19 cellular contexts compared by ENCODE assay signal in genomic region chr2:218275368-218276072, GRCh38. TPM values are rescaled to one million over a fixed set of nuclear protein-coding genes. Genes with fewer than 3 reads are reported as not detected.
DNase-seq lines count a peak whose midpoint lies in the region; ATAC-seq and TF ChIP-seq lines count a peak whose summit lies in the region.
"Had no signal": no experiment of that assay in that cellular context is flagged by ENCODE, and none has a peak within 500 bp of the region (broad histone marks: within the 10 kb centered on the region; RNA-seq: fewer than 3 reads in every experiment).

No MANE protein-coding gene starts in this region.

- peaks cover 67 to 76% of the 10 kb centered on the region in 2 donors for H3K36me3 Mint-ChIP-seq in CD14-positive monocyte
- peaks cover 100% of the 10 kb centered on the region for H3K36me3 Mint-ChIP-seq in stimulated activated effector memory CD8-positive, alpha-beta T cell treated with anti-CD3 and anti-CD28 coated beads, Interleukin-12 subunit alpha, Interleukin-12 subunit beta, amount 100 ng/mL, for 72 hours

- POLR2A ChIA-PET in RWPE1 (lab: Yijun Ruan, JAX; ENCODE audit: low non-redundant PET), result interaction anchor here (0.6 to 1.2 kb wide), 2 partner anchors 12 to 37 kb away, joined by 4 read pairs; no protein-coding TSS in a partner anchor

- DNase-seq in CD14-positive monocyte (ENCODE audit: low spot score) (no peak), RWPE1 (ENCODE audit: low spot score) (no peak), hepatocyte (ENCODE audit: low spot score) (no peak), hippocampal formation (lab: John Stamatoyannopoulos, UW) (no peak), A172 (ENCODE audit: low spot score) (no peak)
- DNase-seq in stimulated activated effector memory CD8-positive, alpha-beta T cell treated with anti-CD3 and anti-CD28 coated beads, Interleukin-12 subunit alpha, Interleukin-12 subunit beta, amount 100 ng/mL, for 72 hours (ENCODE audit: low spot score in 2 of 2), result no peak
- DNase-seq: activated naive CD4-positive, alpha-beta T cell treated with anti-CD3 and anti-CD28 coated beads for 36 hours; AML-193; DMS53; dorsolateral prefrontal cortex; HFFc6; hypothalamus; NCI-H2029; NCI-H510A treated with DMSO at 0.1 percent for 48 hours; SHP77 had no signal

- H2AFZ ChIP-seq in hepatocyte, result no peak overlapping the region

- H3K9me2 ChIP-seq in hepatocyte (replicated peaks; ENCODE audit: insufficient read depth), result no peaks in the 10 kb centered on the region

- H3K27ac Mint-ChIP-seq in CD14-positive monocyte, result peak overlapping the region; percentile 32 to 84 (median 59)
- peak overlapping the region; percentile 89 for H3K27ac Mint-ChIP-seq in stimulated activated effector memory CD8-positive, alpha-beta T cell treated with anti-CD3 and anti-CD28 coated beads, Interleukin-12 subunit alpha, Interleukin-12 subunit beta, amount 100 ng/mL, for 72 hours
- H3K27ac Mint-ChIP-seq: activated naive CD4-positive, alpha-beta T cell treated with anti-CD3 and anti-CD28 coated beads for 36 hours; HFFc6; nephron had no signal

- peaks cover 0 to 1% (median 0%) of the 10 kb centered on the region in 7 donors for H3K9me3 Mint-ChIP-seq in CD14-positive monocyte
- no peaks in the 10 kb centered on the region for H3K9me3 Mint-ChIP-seq in stimulated activated effector memory CD8-positive, alpha-beta T cell treated with anti-CD3 and anti-CD28 coated beads, Interleukin-12 subunit alpha, Interleukin-12 subunit beta, amount 100 ng/mL, for 72 hours
- H3K9me3 Mint-ChIP-seq: activated naive CD4-positive, alpha-beta T cell treated with anti-CD3 and anti-CD28 coated beads for 36 hours; HFFc6; nephron had no signal

- peaks cover 44% of the 10 kb centered on the region for H3K4me1 Mint-ChIP-seq in CD14-positive monocyte
- H3K4me1 Mint-ChIP-seq in stimulated activated effector memory CD8-positive, alpha-beta T cell treated with anti-CD3 and anti-CD28 coated beads, Interleukin-12 subunit alpha, Interleukin-12 subunit beta, amount 100 ng/mL, for 72 hours, result peaks cover 50% of the 10 kb centered on the region

- H3K4me3 ChIP-seq in hepatocyte, result no peak overlapping the region
- H3K4me3 ChIP-seq: dorsolateral prefrontal cortex had no signal

- WGBS in hepatocyte (ENCODE audit: low lambda C conversion rate, missing lambda C conversion rate), result 86% methylated on average over 9 of the region's 9 CpGs

- no peak for ATAC-seq in stimulated activated effector memory CD8-positive, alpha-beta T cell treated with anti-CD3 and anti-CD28 coated beads, Interleukin-12 subunit alpha, Interleukin-12 subunit beta, amount 100 ng/mL, for 72 hours
- no peak for ATAC-seq in HG03097 (IDR thresholded peaks at IDR 0.05; ENCODE audit: low FRiP score, unreplicated experiment)
- no peak for ATAC-seq in GM21737 (IDR thresholded peaks at IDR 0.05; ENCODE audit: unreplicated experiment)
- ATAC-seq: activated CD4-positive, CD25-positive, alpha-beta regulatory T cell treated with anti-CD3 and anti-CD28 coated beads, Interleukin-2, amount 50 U/mL, for 24 hours had no signal

- peaks cover 28% of the 10 kb centered on the region for H3K79me2 ChIP-seq in hepatocyte

- TF ChIP-seq CTCF in CD14-positive monocyte (IDR thresholded peaks at IDR 0.05) (no peak), RWPE1 (conservative IDR thresholded peaks at IDR 0.05; ENCODE audit: low read depth) (no peak), hepatocyte (IDR thresholded peaks at IDR 0.05; ENCODE audit: poor library complexity) (no peak)

- no peak overlapping the region for H3K4me2 ChIP-seq in hepatocyte

- H3K27me3 ChIP-seq in hepatocyte, result no peaks in the 10 kb centered on the region
- H3K27me3 ChIP-seq: dorsolateral prefrontal cortex had no signal

- intact Hi-C loops in CD14-positive monocyte (cut with micrococcal nuclease), result loop anchor here (10.0 kb wide), 2 partner anchors 189 to 289 kb away; partner anchors contain the start of genes CNOT9 (in 1 of the 2) and USP37 (in 1 of the 2)

- peaks cover 0 to 3% (median 0%) of the 10 kb centered on the region in 3 donors for H3K27me3 Mint-ChIP-seq in CD14-positive monocyte (ENCODE audit: low read depth in 3 of 3)

- CTCF ChIA-PET in RWPE1 (lab: Yijun Ruan, JAX), result interaction anchor here (0.6 to 1.5 kb wide), 4 partner anchors 9 to 88 kb away, joined by 3 to 13 read pairs (median 4); no protein-coding TSS in a partner anchor

- no peak overlapping the region for H3K4me3 Mint-ChIP-seq in CD14-positive monocyte
- H3K4me3 Mint-ChIP-seq in stimulated activated effector memory CD8-positive, alpha-beta T cell treated with anti-CD3 and anti-CD28 coated beads, Interleukin-12 subunit alpha, Interleukin-12 subunit beta, amount 100 ng/mL, for 72 hours, result no peak overlapping the region
- H3K4me3 Mint-ChIP-seq: activated naive CD4-positive, alpha-beta T cell treated with anti-CD3 and anti-CD28 coated beads for 36 hours; HFFc6; nephron had no signal

- H3K9me3 ChIP-seq in hepatocyte (ENCODE audit: low read depth), result no peaks in the 10 kb centered on the region

- H4K20me1 ChIP-seq in hepatocyte (ENCODE audit: insufficient read depth, poor library complexity, severe bottlenecking), result peaks cover 7% of the 10 kb centered on the region

- H3K4me1 ChIP-seq in hepatocyte (ENCODE audit: insufficient read depth), result peaks cover 21% of the 10 kb centered on the region

- H3K36me3 ChIP-seq in hepatocyte (replicated peaks; ENCODE audit: insufficient read depth, low read depth), result no peaks in the 10 kb centered on the region

- peak overlapping the region; percentile 88 for H3K27ac ChIP-seq in RWPE1
- H3K27ac ChIP-seq in hepatocyte, result peak overlapping the region; percentile 76

RNA-seq across cellular contexts. Expression of gene PNKD, which starts 5.2 kb away (rescaled TPM):
- polyA plus RNA-seq in CD14-positive monocyte (10 to 100 TPM; 79.8 to 92.0 TPM), hepatocyte (140 and 145 TPM in 2 replicates)
- total RNA-seq in hepatocyte, result 48.7 and 56.3 TPM in 2 replicates
- 68.9 and 78.6 TPM in 2 replicates for total RNA-seq in A172 (2014; rRNA removed; shearing (Covaris generic))

RNA-seq across cellular contexts. Expression of gene AAMP, which starts 5.6 kb away (rescaled TPM):
- 10 to 100 TPM; 90.8 to 98.7 TPM for polyA plus RNA-seq in CD14-positive monocyte
- 104 and 140 TPM in 2 replicates for total RNA-seq in hepatocyte
- 166 and 179 TPM in 2 replicates for polyA plus RNA-seq in hepatocyte
- total RNA-seq in A172 (2014; rRNA removed; shearing (Covaris generic)), result 217 and 254 TPM in 2 replicates

RNA-seq across cellular contexts. Expression of gene GPBAR1, which starts 14.7 kb away (rescaled TPM):
- polyA plus RNA-seq in CD14-positive monocyte (100 to 1,000 TPM; 143 to 181 TPM), hepatocyte (23.4 and 25.6 TPM in 2 replicates)
- total RNA-seq in hepatocyte, result 6.1 and 10.9 TPM in 2 replicates
- not detected in 2 replicates for total RNA-seq in A172 (2014; rRNA removed; shearing (Covaris generic))

RNA-seq across cellular contexts. Expression of gene TMBIM1, which starts 16.8 kb away (rescaled TPM):
- polyA plus RNA-seq in CD14-positive monocyte (100 to 1,000 TPM; 129 to 139 TPM), hepatocyte (265 and 302 TPM in 2 replicates)
- 167 and 224 TPM in 2 replicates for total RNA-seq in hepatocyte
- total RNA-seq in A172 (2014; rRNA removed; shearing (Covaris generic)), result 154 and 170 TPM in 2 replicates

RNA-seq across cellular contexts. Expression of gene ARPC2, which starts 58.5 kb away (rescaled TPM):
- polyA plus RNA-seq in CD14-positive monocyte (1,000 to 10,000 TPM; 1,162 to 1,227 TPM), hepatocyte (436 and 482 TPM in 2 replicates)
- 310 and 312 TPM in 2 replicates for total RNA-seq in hepatocyte
- 489 and 514 TPM in 2 replicates for total RNA-seq in A172 (2014; rRNA removed; shearing (Covaris generic))
